ENCODE assay signal across 20 cellular contexts in the genomic region with DNA sequence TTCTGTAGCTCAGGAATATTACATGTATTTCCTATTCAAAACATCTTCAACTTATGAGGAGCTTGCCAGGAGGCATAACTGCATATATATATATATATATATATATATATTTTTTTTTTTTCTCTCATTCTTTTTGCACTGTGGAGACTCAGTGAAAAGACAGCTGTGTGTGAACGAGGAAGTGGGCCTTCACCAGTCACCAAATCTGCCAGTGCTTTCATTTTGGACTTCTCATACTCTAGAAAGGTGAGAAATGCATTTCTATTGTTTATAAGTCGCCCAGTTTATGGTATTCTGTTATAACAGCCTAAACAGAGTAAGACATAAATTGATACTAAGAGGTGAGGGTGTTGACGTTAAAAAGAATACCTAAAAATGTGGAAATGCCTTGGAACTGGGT.
DNase-seq lines count a peak whose midpoint lies in the region; ATAC-seq and TF ChIP-seq lines count a peak whose summit lies in the region.
"Had no signal": no experiment of that assay in that cellular context is flagged by ENCODE, and none has a peak within 500 bp of the region (broad histone marks: within the 10 kb centered on the region; RNA-seq: fewer than 3 reads in every experiment).

No MANE protein-coding gene starts in this region.

- no peak for TF ChIP-seq POLR2A in vagina (IDR thresholded peaks at IDR 0.05)

- H4K20me1 ChIP-seq in OCI-LY3 (ENCODE audit: insufficient read depth, low read length) = no peaks in the 10 kb centered on the region

- H3K4me3 ChIP-seq in OCI-LY3 (ENCODE audit: low read length) (no peak overlapping the region), left lung (no peak overlapping the region), vagina (no peak overlapping the region)
- H3K4me3 ChIP-seq: PC-9 had no signal

- H2AFZ ChIP-seq in OCI-LY3 (ENCODE audit: low read depth, low read length) = peak overlapping the region; percentile 92
- H2AFZ ChIP-seq: PC-9 had no signal

- no peak overlapping the region for H3K9ac ChIP-seq in OCI-LY3 (ENCODE audit: low read length)
- H3K9ac ChIP-seq: KMS-11 had no signal

- no peaks in the 10 kb centered on the region for H3K9me3 ChIP-seq in OCI-LY3 (ENCODE audit: insufficient read depth, low read length)
- no peaks in the 10 kb centered on the region for H3K9me3 ChIP-seq in left lung
- H3K9me3 ChIP-seq in vagina = no peaks in the 10 kb centered on the region

- H3K27ac ChIP-seq in OCI-LY3 (ENCODE audit: low read length) (no peak overlapping the region), left lung (no peak overlapping the region), vagina (no peak overlapping the region)
- H3K27ac ChIP-seq: KMS-11, PC-9, RWPE1 had no signal

- TF ChIP-seq CTCF in OCI-LY3 (IDR thresholded peaks at IDR 0.05; ENCODE audit: low read depth, low read length) = no peak
- no peak for TF ChIP-seq CTCF in left lung (IDR thresholded peaks at IDR 0.05)
- no peak for TF ChIP-seq CTCF in vagina (IDR thresholded peaks at IDR 0.05)

- ATAC-seq in GM18498 (IDR thresholded peaks at IDR 0.05; ENCODE audit: unreplicated experiment) = peak; percentile 80
- ATAC-seq in GM19351 (IDR thresholded peaks at IDR 0.05; ENCODE audit: unreplicated experiment) = peak; percentile 64
- peak; percentile 67 for ATAC-seq in HG03025 (IDR thresholded peaks at IDR 0.05; ENCODE audit: low FRiP score, unreplicated experiment)
- no peak for ATAC-seq in left lung
- ATAC-seq: T-helper 17 cell had no signal

- H3K36me3 ChIP-seq in OCI-LY3 (replicated peaks; ENCODE audit: low read depth, low read length) (no peaks in the 10 kb centered on the region), left lung (no peaks in the 10 kb centered on the region), vagina (no peaks in the 10 kb centered on the region)

- no peak overlapping the region for H3K4me2 ChIP-seq in OCI-LY3 (ENCODE audit: low read length)
- H3K4me2 ChIP-seq: KMS-11, PC-9 had no signal

- no peaks in the 10 kb centered on the region for H3K79me2 ChIP-seq in OCI-LY3 (ENCODE audit: low read length)

- H3K27me3 ChIP-seq in OCI-LY3 (ENCODE audit: low read depth, low read length) (no peaks in the 10 kb centered on the region), left lung (no peaks in the 10 kb centered on the region), vagina (no peaks in the 10 kb centered on the region)

- DNase-seq in cerebellar nuclear complex (lab: John Stamatoyannopoulos, UW) (no peak), left lung (no peak), GDM1 (lab: John Stamatoyannopoulos, UW) (no peak), vagina (ENCODE audit: extremely low spot score in 2 of 2) (no peak)
- DNase-seq: 8988T, DND-41, HFFc6, NCI-H1417 treated with DMSO at 0.1 percent for 48 hours, NCI-H187 treated with DMSO at 0.1 percent for 48 hours, NCI-H226, NCI-H524, PC-9, SIG-M5, T-helper 17 cell had no signal

- intact Hi-C loops in left lung (cut with DNase I) (no loop called here), vagina (cut with DNase I) (no loop called here)

- H3K4me1 ChIP-seq in OCI-LY3 (ENCODE audit: low read length) (0 out of 2 replicates have a peak, but pooled peaks cover 3% of the 10 kb centered on the region), left lung (no peaks in the 10 kb centered on the region), vagina (no peaks in the 10 kb centered on the region)
